Comparison of ENCODE assay signal across 8 cellular contexts in the genomic region with DNA sequence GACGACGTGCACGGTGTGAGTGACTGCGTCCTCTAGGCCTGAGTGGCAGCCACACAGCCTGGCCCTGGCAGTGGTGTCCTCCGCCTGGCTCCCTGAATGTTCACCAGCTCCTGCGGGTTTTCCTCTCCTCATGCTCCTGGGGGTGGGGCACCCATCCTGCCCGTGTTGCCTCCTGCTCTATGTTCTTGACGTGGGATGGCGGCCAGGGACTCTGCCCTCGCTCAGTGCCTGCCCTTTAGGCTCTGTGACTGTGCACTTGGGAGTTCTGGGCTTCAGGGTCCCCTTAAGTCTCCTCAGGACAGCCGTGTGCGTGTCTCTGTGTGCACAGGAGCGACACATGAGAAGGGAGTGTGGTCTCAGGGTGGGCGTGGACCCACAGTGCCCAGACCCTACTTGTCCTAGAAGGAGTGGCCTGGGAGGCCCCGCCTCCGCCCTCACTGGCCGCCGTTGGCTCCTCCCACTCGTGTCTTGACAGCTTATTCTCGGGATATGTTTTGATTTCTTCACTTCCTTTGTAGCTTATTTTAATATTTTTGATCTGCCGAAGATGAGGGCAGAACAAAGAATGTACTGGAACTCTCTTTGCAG. TPM values are rescaled to one million over a fixed set of nuclear protein-coding genes. Genes with fewer than 3 reads are reported as not detected.
A peak's percentile ranks its signal among the peaks of the same experiment; 100 is the strongest.
DNase-seq lines count a peak whose midpoint lies in the region; ATAC-seq and TF ChIP-seq lines count a peak whose summit lies in the region.

No MANE protein-coding gene starts in this region.

- no peaks in the 10 kb centered on the region for H3K27me3 ChIP-seq in RWPE2 (ENCODE audit: insufficient read depth, poor library complexity, severe bottlenecking)
- H3K27me3 ChIP-seq in transverse colon: no peaks in the 10 kb centered on the region

- H3K27ac Mint-ChIP-seq in activated naive CD4-positive, alpha-beta T cell treated with anti-CD3 and anti-CD28 coated beads, Interleukin-2, amount 50 U/mL, for 24 hours: peak overlapping the region; percentile 98

- WGBS in transverse colon (ENCODE audit: low coverage in 1 of 2), 2 donors: 17 to 20% methylated on average over 3 to 20 of the region's 21 CpGs

- peak; percentile 89 for DNase-seq in EH (ENCODE audit: low read depth)
- no peak for DNase-seq in RWPE2 (ENCODE audit: low spot score)
- peak; percentile 50 to 87 (median 72) for DNase-seq in head of caudate nucleus
- DNase-seq in occipital lobe (lab: John Stamatoyannopoulos, UW): peak; percentile 48
- DNase-seq in transverse colon: peak; percentile 83
- DNase-seq in NCI-H128 (lab: John Stamatoyannopoulos, UW; ENCODE audit: unreplicated experiment): no peak
- no peak for DNase-seq in NCI-H774 (lab: John Stamatoyannopoulos, UW)

- no peaks in the 10 kb centered on the region for H3K9me3 ChIP-seq in RWPE2 (ENCODE audit: severe bottlenecking)
- H3K9me3 ChIP-seq in transverse colon: no peaks in the 10 kb centered on the region

- in situ Hi-C loops in transverse colon (cut with MboI; ENCODE audit: low pct_ligation_motif_present in 1 of 4, low pct_unique_long_range_greater_than_20kb in 1 of 4, low sequenced_read_pairs in 3 of 4): no loop called here

- H3K4me1 ChIP-seq in RWPE2 (ENCODE audit: insufficient read depth, poor library complexity, severe bottlenecking) (peaks cover 18% of the 10 kb centered on the region), transverse colon (peaks cover 34 to 80% (median 74%) of the 10 kb centered on the region in 4 donors)

- intact Hi-C loops in head of caudate nucleus (cut with DNase I): loop anchor here (5.0 kb wide), 3 partner anchors 34 to 86 kb away; no protein-coding TSS in a partner anchor
- intact Hi-C loops in transverse colon (cut with DNase I; ENCODE audit: low total_unique reads): loop anchor here (5.0 kb wide), 1 partner anchor 81 kb away; no protein-coding TSS in a partner anchor

- TF ChIP-seq CTCF in RWPE2 (IDR thresholded peaks at IDR 0.05; ENCODE audit: poor library complexity, severe bottlenecking): no peak
- TF ChIP-seq CTCF in transverse colon (IDR thresholded peaks at IDR 0.05): no peak

- H3K36me3 ChIP-seq in RWPE2 (ENCODE audit: low read depth) (peaks cover 9% of the 10 kb centered on the region; the same call in 1 of the 2 replicates), transverse colon (no peaks in the 10 kb centered on the region)

- no peak for TF ChIP-seq POLR2A in transverse colon (IDR thresholded peaks at IDR 0.05)

- ATAC-seq in RWPE2 (ENCODE audit: low read depth): peak; percentile 43

- peaks cover 53% of the 10 kb centered on the region for H3K4me1 Mint-ChIP-seq in activated naive CD4-positive, alpha-beta T cell treated with anti-CD3 and anti-CD28 coated beads, Interleukin-2, amount 50 U/mL, for 24 hours

- H3K27me3 Mint-ChIP-seq in activated naive CD4-positive, alpha-beta T cell treated with anti-CD3 and anti-CD28 coated beads, Interleukin-2, amount 50 U/mL, for 24 hours: no peaks in the 10 kb centered on the region

- H3K36me3 Mint-ChIP-seq in activated naive CD4-positive, alpha-beta T cell treated with anti-CD3 and anti-CD28 coated beads, Interleukin-2, amount 50 U/mL, for 24 hours: peaks cover 4% of the 10 kb centered on the region

- H3K27ac ChIP-seq in RWPE2 (ENCODE audit: poor library complexity, severe bottlenecking) (peak overlapping the region; percentile 90), transverse colon (peak overlapping the region; percentile 82 to 90 (median 85))

- TF ChIP-seq EP300 in transverse colon (IDR thresholded peaks at IDR 0.05; ENCODE audit: low read depth): no peak

- peak overlapping the region; percentile 94 for H3K4me3 Mint-ChIP-seq in activated naive CD4-positive, alpha-beta T cell treated with anti-CD3 and anti-CD28 coated beads, Interleukin-2, amount 50 U/mL, for 24 hours

- H3K4me3 ChIP-seq in RWPE2 (ENCODE audit: severe bottlenecking): peak overlapping the region; percentile 80
- H3K4me3 ChIP-seq in transverse colon: peak overlapping the region; percentile 44 to 74 (median 61)

- no peaks in the 10 kb centered on the region for H3K9me3 Mint-ChIP-seq in activated naive CD4-positive, alpha-beta T cell treated with anti-CD3 and anti-CD28 coated beads, Interleukin-2, amount 50 U/mL, for 24 hours

RNA-seq across cellular contexts. Expression of gene SKI, which starts 3.6 kb away (rescaled TPM):
- 19.3 TPM for total RNA-seq in occipital lobe
- total RNA-seq in transverse colon: 10 to 100 TPM; 24.4 to 52.4 (median 32.2) TPM

RNA-seq across cellular contexts. Expression of gene FAAP20, which starts 37.2 kb away (rescaled TPM):
- total RNA-seq in occipital lobe (20.3 TPM), transverse colon (10 to 100 TPM; 19.4 to 84.5 (median 34.9) TPM)

Comparison
In these comparisons a context has a peak if more than half of its experiments do, and no peak if none do; other contexts are left out.
1. DNase-seq: peak in EH (single experiment), head of caudate nucleus (42 of 42), occipital lobe (single experiment) and transverse colon (single experiment); none in RWPE2 (single experiment), NCI-H128 (single experiment) and NCI-H774 (single experiment).